8 cellular contexts compared by ENCODE assay signal in the genomic region with DNA sequence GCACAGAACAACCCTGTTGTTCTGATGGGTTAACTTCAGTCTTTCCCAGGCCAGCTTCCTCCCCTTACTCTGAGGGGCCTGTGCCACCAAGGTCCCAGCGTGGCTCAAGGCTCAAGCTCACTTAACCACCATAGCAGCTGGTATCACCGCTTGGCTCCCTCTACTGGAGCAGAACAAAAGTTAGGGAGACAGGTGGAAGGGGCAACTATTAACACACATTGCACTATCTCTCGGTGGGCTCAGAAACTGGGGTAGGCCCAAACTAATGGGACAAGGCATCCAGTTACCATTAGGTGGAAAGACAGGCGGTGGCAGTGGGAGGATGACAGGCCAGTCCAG.
DNase-seq lines count a peak whose midpoint lies in the region; ATAC-seq and TF ChIP-seq lines count a peak whose summit lies in the region.

No MANE protein-coding gene starts in this region.

- POLR2A ChIA-PET in OCI-LY7 (lab: Charles Lee), result interaction anchor here (0.5 to 1.6 kb wide), 11 partner anchors 14 to 1646 kb away, joined by 3 to 7 read pairs (median 3); no protein-coding TSS in a partner anchor

- no peak overlapping the region for H3K4me3 Mint-ChIP-seq in neural crest cell

- H3K4me2 ChIP-seq in OCI-LY7 (ENCODE audit: low read length), result peak overlapping the region; percentile 32; the same call in 1 of the 2 replicates

- peak overlapping the region; percentile 13 for H3K27ac ChIP-seq in OCI-LY7 (ENCODE audit: low read depth, low read length, poor library complexity, severe bottlenecking)
- H3K27ac ChIP-seq in aorta (ENCODE audit: low read depth in 1 of 2, low read length in 2 of 2), result no peak overlapping the region

- no peaks in the 10 kb centered on the region for H3K9me3 Mint-ChIP-seq in neural crest cell

- H3K4me1 ChIP-seq in OCI-LY7 (ENCODE audit: insufficient read depth, low read length, poor library complexity, severe bottlenecking) (peaks cover 24% of the 10 kb centered on the region), aorta (ENCODE audit: control insufficient read depth in 1 of 2, insufficient read depth in 2 of 2, low read length in 2 of 2) (peaks cover 0 to 1% of the 10 kb centered on the region in 2 donors)

- ATAC-seq in GM21367 (IDR thresholded peaks at IDR 0.05; ENCODE audit: unreplicated experiment) (peak; percentile 57), GM19328 (IDR thresholded peaks at IDR 0.05; ENCODE audit: unreplicated experiment) (no peak), aorta (ENCODE audit: low FRiP score) (no peak), HG02623 (IDR thresholded peaks at IDR 0.05; ENCODE audit: unreplicated experiment) (no peak)

- H3K4me3 ChIP-seq in OCI-LY7 (ENCODE audit: low read depth, low read length, poor library complexity, severe bottlenecking) (no peak overlapping the region), epithelial cell of esophagus (ENCODE audit: low read length) (no peak overlapping the region), aorta (ENCODE audit: low read length in 2 of 2) (no peak overlapping the region)

- intact Hi-C loops in OCI-LY7 (cut with micrococcal nuclease; ENCODE audit: unreplicated experiment) (loop anchor here (1.0 to 2.0 kb wide), 4 partner anchors 43 to 150 kb away; no protein-coding TSS in a partner anchor), aorta (cut with DNase I) (no loop called here)

- no peaks in the 10 kb centered on the region for H4K20me1 ChIP-seq in OCI-LY7 (ENCODE audit: insufficient read depth, low read length)

- peak; percentile 90 for TF ChIP-seq CTCF in OCI-LY7 (conservative IDR thresholded peaks at IDR 0.05; ENCODE audit: low read length)
- TF ChIP-seq CTCF in epithelial cell of esophagus (IDR thresholded peaks at IDR 0.05; ENCODE audit: insufficient read depth, low read depth, low read length, missing control alignments), result peak; percentile 74
- TF ChIP-seq CTCF in neural crest cell (conservative IDR thresholded peaks at IDR 0.05), result peak; percentile 46

- DNase-seq in D341Med (ENCODE audit: low spot score) (peak; percentile 67), OCI-LY7 (ENCODE audit: low spot score) (peak; percentile 88), epithelial cell of esophagus (ENCODE audit: low read depth) (peak; percentile 68), neural crest cell (ENCODE audit: low read depth, low spot score) (no peak), aorta (no peak)

- 91 to 95% methylated on average over 4 of the region's 4 CpGs for WGBS in aorta, 2 donors

- peak overlapping the region; percentile 84; the same call in 1 of the 2 replicates for H2AFZ ChIP-seq in OCI-LY7 (ENCODE audit: low read length)

- no peaks in the 10 kb centered on the region for H3K27me3 ChIP-seq in aorta (ENCODE audit: control insufficient read depth in 1 of 2, insufficient read depth in 2 of 2, low read length in 1 of 2)

- CTCF ChIA-PET in OCI-LY7 (lab: Charles Lee; ENCODE audit: unreplicated experiment), result interaction anchor here (0.6 to 1.5 kb wide), 15 partner anchors 18 to 345 kb away, joined by 3 to 16 read pairs (median 4); partner anchors contain the start of gene ATL2

- no peaks in the 10 kb centered on the region for H3K4me1 Mint-ChIP-seq in neural crest cell

- BruUV-seq in OCI-LY7 (replicated peaks; lab: Mats Ljungman, UMichigan), result no TSS peak

- no peaks in the 10 kb centered on the region for H3K9me2 ChIP-seq in OCI-LY7 (ENCODE audit: insufficient read depth, low read length)

- no peaks in the 10 kb centered on the region for H3K36me3 ChIP-seq in OCI-LY7 (ENCODE audit: insufficient read depth, low read length)
- no peaks in the 10 kb centered on the region for H3K36me3 ChIP-seq in aorta (ENCODE audit: control insufficient read depth in 1 of 2, insufficient read depth in 2 of 2, low read length in 1 of 2)

- no peaks in the 10 kb centered on the region for H3K79me2 ChIP-seq in OCI-LY7 (ENCODE audit: insufficient read depth, low read depth, low read length)

- H3K36me3 Mint-ChIP-seq in neural crest cell (ENCODE audit: low read depth), result no peaks in the 10 kb centered on the region

- H3K9me3 ChIP-seq in OCI-LY7 (ENCODE audit: low read length), result no peaks in the 10 kb centered on the region
- no peaks in the 10 kb centered on the region for H3K9me3 ChIP-seq in aorta (ENCODE audit: control insufficient read depth, low read length)

- no peak overlapping the region for H3K27ac Mint-ChIP-seq in neural crest cell (ENCODE audit: unreplicated experiment)

- H3K27me3 Mint-ChIP-seq in neural crest cell (ENCODE audit: low read depth), result no peaks in the 10 kb centered on the region

Comparison
In these comparisons a context has a peak if more than half of its experiments do, and no peak if none do; other contexts are left out.
1. DNase-seq: peak in D341Med (single experiment), OCI-LY7 (single experiment) and epithelial cell of esophagus (single experiment); none in neural crest cell (single experiment) and aorta (0 of 2).
2. Peak in every context shown above with its lines, with median percentiles within 50 percentile points of each other: CTCF ChIP-seq.